1 cellular context compared by ENCODE assay signal in the genomic region with DNA sequence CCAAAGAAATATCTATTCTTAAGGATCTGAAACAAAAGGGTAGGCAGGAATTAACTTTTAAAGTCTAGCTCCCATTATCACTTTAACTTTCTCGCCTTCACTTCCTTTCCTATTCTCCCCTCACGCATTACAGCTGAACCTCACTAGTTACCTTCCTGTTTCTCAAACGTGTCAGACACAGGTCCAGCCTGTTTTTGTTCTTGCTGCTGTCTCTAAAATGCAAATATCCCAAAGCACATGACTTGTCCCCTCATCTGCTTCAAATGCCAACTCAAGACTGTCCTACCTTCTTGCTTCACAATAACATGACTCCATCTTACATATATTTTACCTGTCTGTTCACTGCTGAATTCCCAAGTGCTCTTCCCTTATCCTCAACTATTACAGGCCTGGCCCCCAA.
TF ChIP-seq lines count a peak whose summit lies in the region.

No MANE protein-coding gene starts in this region.

TF ChIP-seq in GM23338, 12 proteins besides CTCF, POLR2A, EP300 and RAD21:
- TF ChIP-seq, protein P1, sequence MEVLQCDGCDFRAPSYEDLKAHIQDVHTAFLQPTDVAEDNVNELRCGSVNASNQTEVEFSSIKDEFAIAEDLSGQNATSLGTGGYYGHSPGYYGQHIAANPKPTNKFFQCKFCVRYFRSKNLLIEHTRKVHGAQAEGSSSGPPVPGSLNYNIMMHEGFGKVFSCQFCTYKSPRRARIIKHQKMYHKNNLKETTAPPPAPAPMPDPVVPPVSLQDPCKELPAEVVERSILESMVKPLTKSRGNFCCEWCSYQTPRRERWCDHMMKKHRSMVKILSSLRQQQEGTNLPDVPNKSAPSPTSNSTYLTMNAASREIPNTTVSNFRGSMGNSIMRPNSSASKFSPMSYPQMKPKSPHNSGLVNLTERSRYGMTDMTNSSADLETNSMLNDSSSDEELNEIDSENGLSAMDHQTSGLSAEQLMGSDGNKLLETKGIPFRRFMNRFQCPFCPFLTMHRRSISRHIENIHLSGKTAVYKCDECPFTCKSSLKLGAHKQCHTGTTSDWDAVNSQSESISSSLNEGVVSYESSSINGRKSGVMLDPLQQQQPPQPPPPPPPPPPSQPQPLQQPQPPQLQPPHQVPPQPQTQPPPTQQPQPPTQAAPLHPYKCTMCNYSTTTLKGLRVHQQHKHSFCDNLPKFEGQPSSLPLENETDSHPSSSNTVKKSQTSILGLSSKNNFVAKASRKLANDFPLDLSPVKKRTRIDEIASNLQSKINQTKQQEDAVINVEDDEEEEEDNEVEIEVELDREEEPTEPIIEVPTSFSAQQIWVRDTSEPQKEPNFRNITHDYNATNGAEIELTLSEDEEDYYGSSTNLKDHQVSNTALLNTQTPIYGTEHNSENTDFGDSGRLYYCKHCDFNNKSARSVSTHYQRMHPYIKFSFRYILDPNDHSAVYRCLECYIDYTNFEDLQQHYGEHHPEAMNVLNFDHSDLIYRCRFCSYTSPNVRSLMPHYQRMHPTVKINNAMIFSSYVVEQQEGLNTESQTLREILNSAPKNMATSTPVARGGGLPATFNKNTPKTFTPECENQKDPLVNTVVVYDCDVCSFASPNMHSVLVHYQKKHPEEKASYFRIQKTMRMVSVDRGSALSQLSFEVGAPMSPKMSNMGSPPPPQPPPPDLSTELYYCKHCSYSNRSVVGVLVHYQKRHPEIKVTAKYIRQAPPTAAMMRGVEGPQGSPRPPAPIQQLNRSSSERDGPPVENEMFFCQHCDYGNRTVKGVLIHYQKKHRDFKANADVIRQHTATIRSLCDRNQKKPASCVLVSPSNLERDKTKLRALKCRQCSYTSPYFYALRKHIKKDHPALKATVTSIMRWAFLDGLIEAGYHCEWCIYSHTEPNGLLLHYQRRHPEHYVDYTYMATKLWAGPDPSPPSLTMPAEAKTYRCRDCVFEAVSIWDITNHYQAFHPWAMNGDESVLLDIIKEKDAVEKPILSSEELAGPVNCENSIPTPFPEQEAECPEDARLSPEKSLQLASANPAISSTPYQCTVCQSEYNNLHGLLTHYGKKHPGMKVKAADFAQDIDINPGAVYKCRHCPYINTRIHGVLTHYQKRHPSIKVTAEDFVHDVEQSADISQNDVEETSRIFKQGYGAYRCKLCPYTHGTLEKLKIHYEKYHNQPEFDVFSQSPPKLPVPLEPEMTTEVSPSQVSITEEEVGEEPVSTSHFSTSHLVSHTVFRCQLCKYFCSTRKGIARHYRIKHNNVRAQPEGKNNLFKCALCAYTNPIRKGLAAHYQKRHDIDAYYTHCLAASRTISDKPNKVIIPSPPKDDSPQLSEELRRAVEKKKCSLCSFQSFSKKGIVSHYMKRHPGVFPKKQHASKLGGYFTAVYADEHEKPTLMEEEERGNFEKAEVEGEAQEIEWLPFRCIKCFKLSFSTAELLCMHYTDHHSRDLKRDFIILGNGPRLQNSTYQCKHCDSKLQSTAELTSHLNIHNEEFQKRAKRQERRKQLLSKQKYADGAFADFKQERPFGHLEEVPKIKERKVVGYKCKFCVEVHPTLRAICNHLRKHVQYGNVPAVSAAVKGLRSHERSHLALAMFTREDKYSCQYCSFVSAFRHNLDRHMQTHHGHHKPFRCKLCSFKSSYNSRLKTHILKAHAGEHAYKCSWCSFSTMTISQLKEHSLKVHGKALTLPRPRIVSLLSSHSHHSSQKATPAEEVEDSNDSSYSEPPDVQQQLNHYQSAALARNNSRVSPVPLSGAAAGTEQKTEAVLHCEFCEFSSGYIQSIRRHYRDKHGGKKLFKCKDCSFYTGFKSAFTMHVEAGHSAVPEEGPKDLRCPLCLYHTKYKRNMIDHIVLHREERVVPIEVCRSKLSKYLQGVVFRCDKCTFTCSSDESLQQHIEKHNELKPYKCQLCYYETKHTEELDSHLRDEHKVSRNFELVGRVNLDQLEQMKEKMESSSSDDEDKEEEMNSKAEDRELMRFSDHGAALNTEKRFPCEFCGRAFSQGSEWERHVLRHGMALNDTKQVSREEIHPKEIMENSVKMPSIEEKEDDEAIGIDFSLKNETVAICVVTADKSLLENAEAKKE (CRISPR knock-in tag; IDR thresholded peaks at IDR 0.05): no peak
- TF ChIP-seq STAT1 (IDR thresholded peaks at IDR 0.05; ENCODE audit: unreplicated experiment) (no peak), CREB1 (CRISPR knock-in tag; IDR thresholded peaks at IDR 0.05; ENCODE audit: low read depth) (no peak), NANOG (IDR thresholded peaks at IDR 0.05; ENCODE audit: borderline replicate concordance) (no peak)
TF ChIP-seq in GM23338: peak in this region for 0.
